In genomic region chr21:44335266-44336059, GRCh38 we compare ENCODE assay signal across 25 cellular contexts. TPM values are rescaled to one million over a fixed set of nuclear protein-coding genes. Genes with fewer than 3 reads are reported as not detected.
DNase-seq lines count a peak whose midpoint lies in the region; ATAC-seq, FAIRE-seq and TF ChIP-seq lines count a peak whose summit lies in the region.
"Had no signal": no experiment of that assay in that cellular context is flagged by ENCODE, and none has a peak within 500 bp of the region (broad histone marks: within the 10 kb centered on the region; RNA-seq: fewer than 3 reads in every experiment).

No MANE protein-coding gene starts in this region.

- FAIRE-seq in GM12892 (lab: Jason Lieb, UNC) = no peak
- FAIRE-seq in K562 (lab: Jason Lieb, UNC) = no peak
- FAIRE-seq: A204.1, G401.6, GM18507, H54 had no signal

- H3K27ac ChIP-seq in heart left ventricle (no peak overlapping the region), K562 (ENCODE audit: extremely low read depth, low read depth, low read length) (no peak overlapping the region)
- H3K27ac ChIP-seq: 22Rv1, C4-2B had no signal

- H3K9me3 ChIP-seq in heart left ventricle = no peaks in the 10 kb centered on the region
- H3K9me3 ChIP-seq in K562 (replicated peaks; ENCODE audit: control insufficient read depth, insufficient read depth, low read depth, low read length) = no peaks in the 10 kb centered on the region
- H3K9me3 ChIP-seq: BE2C, Caco-2, HAP-1 had no signal

- TF ChIP-seq RAD21 in K562 (CRISPR knock-in tag; conservative IDR thresholded peaks at IDR 0.05 in 1 of 2, IDR thresholded peaks at IDR 0.05 in 1 of 2) = no peak

- no peak overlapping the region for H3K4me2 ChIP-seq in K562 (ENCODE audit: insufficient read depth, low read length)

- H3K27me3 ChIP-seq in heart left ventricle (no peaks in the 10 kb centered on the region), K562 (ENCODE audit: control insufficient read depth in 2 of 2, insufficient read depth in 2 of 2, low read length in 2 of 2) (no peaks in the 10 kb centered on the region)
- H3K27me3 ChIP-seq: BE2C had no signal

- peaks cover 62% of the 10 kb centered on the region for H3K36me3 Mint-ChIP-seq in stimulated activated effector memory CD8-positive, alpha-beta T cell treated with anti-CD3 and anti-CD28 coated beads, Interleukin-12 subunit alpha, Interleukin-12 subunit beta, amount 100 ng/mL, for 72 hours
- H3K36me3 Mint-ChIP-seq in T-helper 2 cell treated with Interferon-gamma antibody and Interleukin-4, amounts not matched to agents 5 μg/mL and 100 μg/mL, for 36 hours (ENCODE audit: low read depth) = peaks cover 9% of the 10 kb centered on the region
- H3K36me3 Mint-ChIP-seq in activated T-cell treated with anti-CD3 and anti-CD28 coated beads, Interleukin-2, amount 50 U/mL, for 4 hours (ENCODE audit: insufficient read depth) = peaks cover 7% of the 10 kb centered on the region

- peak overlapping the region in 1 of 2 experiments; percentile 10; a peak in 2 of 4 replicates for H3K9ac ChIP-seq in K562 (ENCODE audit: insufficient read depth in 1 of 2, low read depth in 2 of 2, low read length in 2 of 2)

- CTCF ChIA-PET in K562 (lab: Yijun Ruan, JAX; ENCODE audit: low intra/inter-chr PET ratio) = no interaction called here

- no peak for TF ChIP-seq EP300 in K562 (IDR thresholded peaks at IDR 0.05; ENCODE audit: low read length)

- no peak overlapping the region for H3K4me3 ChIP-seq in heart left ventricle
- no peak overlapping the region for H3K4me3 ChIP-seq in K562
- H3K4me3 ChIP-seq: HAP-1 had no signal

- TF ChIP-seq CTCF in heart left ventricle (IDR thresholded peaks at IDR 0.05) (no peak), K562 (IDR thresholded peaks at IDR 0.05 in 2 of 3, conservative IDR thresholded peaks at IDR 0.05 in 1 of 3; ENCODE audit: insufficient read depth in 2 of 3, low read depth in 1 of 3, low read length in 3 of 3) (no peak)

- peaks cover 9% of the 10 kb centered on the region for H3K9me1 ChIP-seq in K562 (ENCODE audit: control insufficient read depth, insufficient read depth, low read length)

- H3K4me1 ChIP-seq in heart left ventricle (peaks cover 3 to 19% (median 14%) of the 10 kb centered on the region in 12 donors), K562 (replicated peaks in 1 of 2; ENCODE audit: control insufficient read depth in 2 of 2, insufficient read depth in 2 of 2, low read length in 2 of 2) (peaks cover 13 to 59% of the 10 kb centered on the region in 2 experiments; a peak in 4 of 5 replicates)

- no peaks in the 10 kb centered on the region for H3K27me3 Mint-ChIP-seq in T-helper 2 cell treated with Interferon-gamma antibody and Interleukin-4, amounts not matched to agents 5 μg/mL and 100 μg/mL, for 36 hours (ENCODE audit: low read depth)
- no peaks in the 10 kb centered on the region for H3K27me3 Mint-ChIP-seq in activated T-cell treated with anti-CD3 and anti-CD28 coated beads, Interleukin-2, amount 50 U/mL, for 4 hours (ENCODE audit: low read depth)

- H3K27ac Mint-ChIP-seq in stimulated activated effector memory CD8-positive, alpha-beta T cell treated with anti-CD3 and anti-CD28 coated beads, Interleukin-12 subunit alpha, Interleukin-12 subunit beta, amount 100 ng/mL, for 72 hours = peak overlapping the region; percentile 45
- no peak overlapping the region for H3K27ac Mint-ChIP-seq in T-helper 2 cell treated with Interferon-gamma antibody and Interleukin-4, amounts not matched to agents 5 μg/mL and 100 μg/mL, for 36 hours
- H3K27ac Mint-ChIP-seq: CD8-positive, alpha-beta T cell; HFFc6 had no signal

- H3K4me3 Mint-ChIP-seq in stimulated activated effector memory CD8-positive, alpha-beta T cell treated with anti-CD3 and anti-CD28 coated beads, Interleukin-12 subunit alpha, Interleukin-12 subunit beta, amount 100 ng/mL, for 72 hours = no peak overlapping the region
- no peak overlapping the region for H3K4me3 Mint-ChIP-seq in T-helper 2 cell treated with Interferon-gamma antibody and Interleukin-4, amounts not matched to agents 5 μg/mL and 100 μg/mL, for 36 hours
- H3K4me3 Mint-ChIP-seq in activated T-cell treated with anti-CD3 and anti-CD28 coated beads, Interleukin-2, amount 50 U/mL, for 4 hours = no peak overlapping the region
- H3K4me3 Mint-ChIP-seq: CD8-positive, alpha-beta T cell; HFFc6 had no signal

- H3K79me2 ChIP-seq in K562 (ENCODE audit: control insufficient read depth, insufficient read depth, low read length) = no peaks in the 10 kb centered on the region

- TF ChIP-seq POLR2A in heart left ventricle (IDR thresholded peaks at IDR 0.05) (no peak), GM12892 (IDR thresholded peaks at IDR 0.05; ENCODE audit: low read depth, low read length) (0 out of 2 replicates have a peak, but pooled peaks have one; percentile 14), K562 (conservative IDR thresholded peaks at IDR 0.05) (no peak)

- in situ Hi-C loops in K562 (cut with MboI) = no loop called here

- H3K36me3 ChIP-seq in heart left ventricle (peaks cover 0 to 36% (median 24%) of the 10 kb centered on the region in 9 donors), K562 (ENCODE audit: control insufficient read depth, insufficient read depth, low read length) (peaks cover 8% of the 10 kb centered on the region; the same call in 1 of the 3 replicates)
- H3K36me3 ChIP-seq: BE2C, HAP-1 had no signal

- no TSS peak for BruUV-seq in K562 (replicated peaks; lab: Mats Ljungman, UMichigan)

- intact Hi-C loops in Right ventricle myocardium inferior (cut with DNase I) = loop anchor here (5.0 kb wide), 1 partner anchor 102 kb away; no protein-coding TSS in a partner anchor
- intact Hi-C loops in heart left ventricle (cut with DNase I) = loop anchor here in 3 of 10 donors (2.0 to 10.0 kb wide), 3 partner anchors 25 to 119 kb away; partner anchors contain the start of gene LRRC3 (in 1 of the 3)
- intact Hi-C loops in K562 (cut with micrococcal nuclease) = no loop called here

- H4K20me1 ChIP-seq in K562 (replicated peaks; ENCODE audit: control insufficient read depth, insufficient read depth, low read length) = peaks cover 6% of the 10 kb centered on the region; the same call in 1 of the 2 replicates

- no peaks in the 10 kb centered on the region for H3K9me3 Mint-ChIP-seq in stimulated activated effector memory CD8-positive, alpha-beta T cell treated with anti-CD3 and anti-CD28 coated beads, Interleukin-12 subunit alpha, Interleukin-12 subunit beta, amount 100 ng/mL, for 72 hours
- H3K9me3 Mint-ChIP-seq in T-helper 2 cell treated with Interferon-gamma antibody and Interleukin-4, amounts not matched to agents 5 μg/mL and 100 μg/mL, for 36 hours = no peaks in the 10 kb centered on the region
- H3K9me3 Mint-ChIP-seq in activated T-cell treated with anti-CD3 and anti-CD28 coated beads, Interleukin-2, amount 50 U/mL, for 4 hours = no peaks in the 10 kb centered on the region
- H3K9me3 Mint-ChIP-seq: CD4-positive, CD25-positive, alpha-beta regulatory T cell; CD8-positive, alpha-beta T cell; HFFc6 had no signal

- ATAC-seq in Right ventricle myocardium inferior = no peak
- no peak for ATAC-seq in heart left ventricle
- no peak for ATAC-seq in K562
- no peak for ATAC-seq in stimulated activated effector memory CD8-positive, alpha-beta T cell treated with anti-CD3 and anti-CD28 coated beads, Interleukin-12 subunit alpha, Interleukin-12 subunit beta, amount 100 ng/mL, for 72 hours
- ATAC-seq in activated T-cell treated with anti-CD3 and anti-CD28 coated beads, Interleukin-2, amount 50 U/mL, for 4 hours = no peak
- ATAC-seq: CD8-positive, alpha-beta T cell had no signal

- 88 to 96% (median 93%) methylated on average over 22 to 23 of the region's 24 CpGs for WGBS in heart left ventricle, 4 donors
- 86% methylated on average over 22 of the region's 24 CpGs for WGBS in K562 (ENCODE audit: insufficient coverage, low coverage, missing lambda C conversion rate)

- DNase-seq in Right ventricle myocardium inferior (ENCODE audit: missing footprints) (peak; percentile 63), heart left ventricle (no peak), GM12892 (ENCODE audit: insufficient read length) (no peak), K562 (ENCODE audit: extremely low read depth in 1 of 4, low spot score in 3 of 4) (no peak), OCI-M1 (lab: John Stamatoyannopoulos, UW) (no peak)
- no peak for DNase-seq in stimulated activated effector memory CD8-positive, alpha-beta T cell treated with anti-CD3 and anti-CD28 coated beads, Interleukin-12 subunit alpha, Interleukin-12 subunit beta, amount 100 ng/mL, for 72 hours (ENCODE audit: low spot score in 2 of 2)
- no peak for DNase-seq in T-helper 2 cell treated with Interferon-gamma antibody and Interleukin-4, amounts not matched to agents 5 μg/mL and 100 μg/mL, for 36 hours (ENCODE audit: low spot score)
- no peak for DNase-seq in activated T-cell treated with anti-CD3 and anti-CD28 coated beads, Interleukin-2, amount 50 U/mL, for 4 hours
- DNase-seq: AML-193; BE2C; Caco-2; CD4-positive, CD25-positive, alpha-beta regulatory T cell; CD8-positive, alpha-beta T cell; DMS153; DND-41; GOT3; HFFc6 had no signal

- peaks cover 19% of the 10 kb centered on the region for H3K4me1 Mint-ChIP-seq in stimulated activated effector memory CD8-positive, alpha-beta T cell treated with anti-CD3 and anti-CD28 coated beads, Interleukin-12 subunit alpha, Interleukin-12 subunit beta, amount 100 ng/mL, for 72 hours
- H3K4me1 Mint-ChIP-seq in T-helper 2 cell treated with Interferon-gamma antibody and Interleukin-4, amounts not matched to agents 5 μg/mL and 100 μg/mL, for 36 hours (ENCODE audit: low read depth) = peaks cover 15% of the 10 kb centered on the region
- H3K4me1 Mint-ChIP-seq in activated T-cell treated with anti-CD3 and anti-CD28 coated beads, Interleukin-2, amount 50 U/mL, for 4 hours (ENCODE audit: low read depth) = peaks cover 16% of the 10 kb centered on the region

- H2AFZ ChIP-seq in K562 (ENCODE audit: low read depth, low read length) = no peak overlapping the region

- POLR2A ChIA-PET in K562 (lab: Yijun Ruan, JAX) = interaction anchor here (0.8 to 0.9 kb wide), 2 partner anchors 16 to 21 kb away, joined by 4 to 6 read pairs; no protein-coding TSS in a partner anchor

RNA-seq across cellular contexts. Expression of gene CFAP410, which starts 3.7 kb away (rescaled TPM):
- total RNA-seq in Right ventricle myocardium inferior (16.8 TPM), heart left ventricle (10 to 100 TPM; 10.4 to 31.6 (median 15.3) TPM), K562 (2014; rRNA removed) (12.6 and 17.3 TPM in 2 replicates), K562 (2014; rRNA removed; fragmentation: Illumina TruSeq; extraction: Trizol) (0.35 and 0.55 TPM in 2 replicates), K562 (2015; rRNA removed; fragmentation: Illumina TruSeq; extraction: Trizol) (2.6 and 2.7 TPM in 2 replicates), K562 (2021) (7.6 and 8.3 TPM in 2 replicates)
- polyA plus RNA-seq in heart left ventricle (10 to 100 TPM; 18.6 to 20.3 TPM), K562 (2011; rRNA removed) (2.3 and 5.5 TPM in 2 replicates), K562 (2014; fragmentation: Illumina TruSeq; extraction: Trizol) (0.52 and 2.1 TPM in 2 replicates), K562 (2014; fragmentation: Nextera tagmentation; extraction: Ambion mirVana) (under 1 TPM; 0.07 to 0.18 TPM), K562 (2014; rRNA removed) (6.5 and 8.1 TPM in 2 replicates)
- 4.7 TPM for polyA plus RNA-seq in GM12892 (2012; ENCODE audit: missing spikeins)
- 10.0 and 50.7 TPM in 2 replicates for total RNA-seq in K562 (2011; cell fraction: chromatin; rRNA removed; ENCODE audit: low replicate concordance)
- total RNA-seq in K562 (2011; cell fraction: nucleolus; rRNA removed) = 29.3 and 41.0 TPM in 2 replicates
- 13.9 and 21.2 TPM in 2 replicates for total RNA-seq in K562 (2011; cell fraction: nucleoplasm; rRNA removed)
- 5.7 and 16.5 TPM in 2 replicates for polyA plus RNA-seq in K562 (2011; cell fraction: cytosol; rRNA removed)
- polyA plus RNA-seq in K562 (2011; cell fraction: nucleus; rRNA removed) = 37.7 and 66.6 TPM in 2 replicates
- polyA plus RNA-seq in K562 (2012) = 6.3 and 16.5 TPM in 2 replicates
- 0.57 and 0.91 TPM in 2 replicates for polyA minus RNA-seq in K562 (2011; rRNA and poly(A)+ RNA removed)
- polyA minus RNA-seq in K562 (2011; cell fraction: cytosol; rRNA and poly(A)+ RNA removed) = 2.2 and 2.5 TPM in 2 replicates
- 9.4 and 10.2 TPM in 2 replicates for polyA minus RNA-seq in K562 (2011; cell fraction: nucleus; rRNA and poly(A)+ RNA removed)
- total RNA-seq in activated T-cell treated with anti-CD3 and anti-CD28 coated beads, Interleukin-2, amount 50 U/mL, for 4 hours = 10 to 100 TPM; 30.2 to 32.7 (median 30.5) TPM

RNA-seq across cellular contexts. Expression of gene TRPM2, which starts 18.0 kb away (rescaled TPM):
- total RNA-seq in Right ventricle myocardium inferior = 2.7 TPM
- total RNA-seq in heart left ventricle = 10 to 100 TPM in 1 of 9 donors, 1 to 10 TPM in 4, under 1 TPM in 4; 0.66 to 20.5 (median 1.2) TPM
- 1 to 10 TPM in 1 of 2 donors, under 1 TPM in 1; 0.91 to 1.2 TPM for polyA plus RNA-seq in heart left ventricle
- polyA plus RNA-seq in GM12892 (2012; ENCODE audit: missing spikeins) = 1.8 TPM
- total RNA-seq in K562 (2011; cell fraction: chromatin; rRNA removed; ENCODE audit: low replicate concordance) = 0.09 and 0.42 TPM in 2 replicates
- 0.13 and 0.17 TPM in 2 replicates for total RNA-seq in K562 (2011; cell fraction: nucleolus; rRNA removed)
- total RNA-seq in K562 (2011; cell fraction: nucleoplasm; rRNA removed) = 0.29 and 0.38 TPM in 2 replicates
- total RNA-seq in K562 (2014; rRNA removed) = 1.5 and 2.1 TPM in 2 replicates
- total RNA-seq in K562 (2014; rRNA removed; fragmentation: Illumina TruSeq; extraction: Trizol) = 0.29 and 0.33 TPM in 2 replicates
- total RNA-seq in K562 (2015; rRNA removed; fragmentation: Illumina TruSeq; extraction: Trizol) = 2.0 and 2.2 TPM in 2 replicates
- total RNA-seq in K562 (2021) = 1.9 and 2.1 TPM in 2 replicates
- polyA plus RNA-seq in K562 (2011; rRNA removed) = 0.34 and 0.36 TPM in 2 replicates
- polyA plus RNA-seq in K562 (2011; cell fraction: cytosol; rRNA removed) = 0.40 and 1.3 TPM in 2 replicates
- polyA plus RNA-seq in K562 (2011; cell fraction: nucleus; rRNA removed) = 0.45 and 0.75 TPM in 2 replicates
- 2.1 and 3.8 TPM in 2 replicates for polyA plus RNA-seq in K562 (2012)
- polyA plus RNA-seq in K562 (2014; fragmentation: Illumina TruSeq; extraction: Trizol) = 0.98 and 1.7 TPM in 2 replicates
- polyA plus RNA-seq in K562 (2014; fragmentation: Nextera tagmentation; extraction: Ambion mirVana) = not detected
- polyA plus RNA-seq in K562 (2014; rRNA removed) = 0.82 and 2.0 TPM in 2 replicates
- 0.11 and 0.36 TPM in 2 replicates for polyA minus RNA-seq in K562 (2011; rRNA and poly(A)+ RNA removed)
- polyA minus RNA-seq in K562 (2011; cell fraction: cytosol; rRNA and poly(A)+ RNA removed) = 0.64 and 1.7 TPM in 2 replicates
- polyA minus RNA-seq in K562 (2011; cell fraction: nucleus; rRNA and poly(A)+ RNA removed) = 0.33 and 0.54 TPM in 2 replicates
- total RNA-seq in activated T-cell treated with anti-CD3 and anti-CD28 coated beads, Interleukin-2, amount 50 U/mL, for 4 hours = 10 to 100 TPM in 1 of 3 donors, 1 to 10 TPM in 1, under 1 TPM in 1; 0.95 to 21.6 (median 2.5) TPM
- polyA plus RNA-seq: AG04450 had no signal

RNA-seq across cellular contexts. Expression of gene PFKL, which starts 35.6 kb away (rescaled TPM):
- total RNA-seq in Right ventricle myocardium inferior = 52.5 TPM
- 10 to 100 TPM; 36.9 to 85.1 (median 46.1) TPM for total RNA-seq in heart left ventricle
- polyA plus RNA-seq in heart left ventricle = 10 to 100 TPM; 34.0 to 61.6 TPM
- 83.1 TPM for polyA plus RNA-seq in GM12892 (2012; ENCODE audit: missing spikeins)
- total RNA-seq in K562 (2011; cell fraction: chromatin; rRNA removed; ENCODE audit: low replicate concordance) = 83.4 and 274 TPM in 2 replicates
- total RNA-seq in K562 (2011; cell fraction: nucleolus; rRNA removed) = 193 and 201 TPM in 2 replicates
- 97.9 and 105 TPM in 2 replicates for total RNA-seq in K562 (2011; cell fraction: nucleoplasm; rRNA removed)
- total RNA-seq in K562 (2014; rRNA removed) = 86.9 and 98.3 TPM in 2 replicates
- 13.8 and 22.2 TPM in 2 replicates for total RNA-seq in K562 (2014; rRNA removed; fragmentation: Illumina TruSeq; extraction: Trizol)
- 45.6 and 45.8 TPM in 2 replicates for total RNA-seq in K562 (2015; rRNA removed; fragmentation: Illumina TruSeq; extraction: Trizol)
- total RNA-seq in K562 (2021) = 108 and 124 TPM in 2 replicates
- polyA plus RNA-seq in K562 (2011; rRNA removed) = 50.0 and 84.1 TPM in 2 replicates
- 68.5 and 125 TPM in 2 replicates for polyA plus RNA-seq in K562 (2011; cell fraction: cytosol; rRNA removed)
- 244 and 346 TPM in 2 replicates for polyA plus RNA-seq in K562 (2011; cell fraction: nucleus; rRNA removed)
- polyA plus RNA-seq in K562 (2012) = 106 and 149 TPM in 2 replicates
- polyA plus RNA-seq in K562 (2014; fragmentation: Illumina TruSeq; extraction: Trizol) = 37.6 and 65.2 TPM in 2 replicates
- polyA plus RNA-seq in K562 (2014; fragmentation: Nextera tagmentation; extraction: Ambion mirVana) = 1 to 10 TPM; 1.1 to 3.9 TPM
- 83.0 and 83.1 TPM in 2 replicates for polyA plus RNA-seq in K562 (2014; rRNA removed)
- polyA minus RNA-seq in K562 (2011; rRNA and poly(A)+ RNA removed) = 29.0 and 37.5 TPM in 2 replicates
- polyA minus RNA-seq in K562 (2011; cell fraction: cytosol; rRNA and poly(A)+ RNA removed) = 63.7 and 76.3 TPM in 2 replicates
- polyA minus RNA-seq in K562 (2011; cell fraction: nucleus; rRNA and poly(A)+ RNA removed) = 42.3 and 49.5 TPM in 2 replicates
- 100 to 1,000 TPM; 102 to 122 (median 116) TPM for total RNA-seq in activated T-cell treated with anti-CD3 and anti-CD28 coated beads, Interleukin-2, amount 50 U/mL, for 4 hours

RNA-seq across cellular contexts. Expression of gene AIRE, which starts 49.8 kb away (rescaled TPM):
- total RNA-seq in Right ventricle myocardium inferior (not detected), heart left ventricle (under 1 TPM in 2 of 9 donors, not detected in 7; 0.16 to 0.21 TPM), K562 (2014; rRNA removed) (not detected in 2 replicates), K562 (2014; rRNA removed; fragmentation: Illumina TruSeq; extraction: Trizol) (not detected in 2 replicates), K562 (2015; rRNA removed; fragmentation: Illumina TruSeq; extraction: Trizol) (not detected in 2 replicates), K562 (2021) (not detected in 2 replicates)
- polyA plus RNA-seq in heart left ventricle (under 1 TPM in 1 of 2 donors, not detected in 1; 0.03 TPM), K562 (2011; rRNA removed) (not detected in 2 replicates), K562 (2014; fragmentation: Illumina TruSeq; extraction: Trizol) (not detected in 2 replicates), K562 (2014; fragmentation: Nextera tagmentation; extraction: Ambion mirVana) (under 1 TPM in 1 of 2 experiments, not detected in 1; 0.01 TPM), K562 (2014; rRNA removed) (not detected in 2 replicates)
- polyA plus RNA-seq in GM12892 (2012; ENCODE audit: missing spikeins) = 0.11 TPM
- 0.18 TPM in 1 of 2 replicates, not detected in the other for total RNA-seq in K562 (2011; cell fraction: chromatin; rRNA removed; ENCODE audit: low replicate concordance)
- total RNA-seq in K562 (2011; cell fraction: nucleolus; rRNA removed) = not detected in 2 replicates
- total RNA-seq in K562 (2011; cell fraction: nucleoplasm; rRNA removed) = not detected in 2 replicates
- not detected in 2 replicates for polyA plus RNA-seq in K562 (2011; cell fraction: cytosol; rRNA removed)
- not detected in 2 replicates for polyA plus RNA-seq in K562 (2011; cell fraction: nucleus; rRNA removed)
- polyA plus RNA-seq in K562 (2012) = 0.01 TPM in 1 of 2 replicates, not detected in the other
- polyA minus RNA-seq in K562 (2011; rRNA and poly(A)+ RNA removed) = not detected in 2 replicates
- not detected in 2 replicates for polyA minus RNA-seq in K562 (2011; cell fraction: cytosol; rRNA and poly(A)+ RNA removed)
- polyA minus RNA-seq in K562 (2011; cell fraction: nucleus; rRNA and poly(A)+ RNA removed) = not detected in 2 replicates
- not detected for total RNA-seq in activated T-cell treated with anti-CD3 and anti-CD28 coated beads, Interleukin-2, amount 50 U/mL, for 4 hours
- total RNA-seq: Caco-2; CD8-positive, alpha-beta T cell had no signal
- polyA plus RNA-seq: AG04450 had no signal
